ENCODE assay signal across 10 cellular contexts in genomic region chr1:28243685-28244439, GRCh38. TPM values are rescaled to one million over a fixed set of nuclear protein-coding genes. Genes with fewer than 3 reads are reported as not detected.
DNase-seq lines count a peak whose midpoint lies in the region; ATAC-seq and TF ChIP-seq lines count a peak whose summit lies in the region.
"Had no signal": no experiment of that assay in that cellular context is flagged by ENCODE, and none has a peak within 500 bp of the region (broad histone marks: within the 10 kb centered on the region; RNA-seq: fewer than 3 reads in every experiment).

No MANE protein-coding gene starts in this region.

- H3K36me3 ChIP-seq in Loucy (ENCODE audit: insufficient read depth, low read length), result no peaks in the 10 kb centered on the region
- H3K36me3 ChIP-seq in colonic mucosa, result no peaks in the 10 kb centered on the region
- H3K36me3 ChIP-seq: MG63 had no signal

- H3K9me3 ChIP-seq in Loucy (ENCODE audit: insufficient read depth, low read depth, low read length) (no peaks in the 10 kb centered on the region), colonic mucosa (no peaks in the 10 kb centered on the region)
- H3K9me3 ChIP-seq: MG63 had no signal

- peak overlapping the region; percentile 59 to 85 (median 80) for H3K4me3 Mint-ChIP-seq in naive thymus-derived CD8-positive, alpha-beta T cell

- no peaks in the 10 kb centered on the region for H3K9me2 ChIP-seq in Loucy (replicated peaks; ENCODE audit: low read depth, low read length)

- H2AFZ ChIP-seq in Loucy (ENCODE audit: low read length), result no peak overlapping the region

- H3K9ac ChIP-seq in Loucy (ENCODE audit: low read depth, low read length, poor library complexity, severe bottlenecking) (peak overlapping the region; percentile 29), colonic mucosa (ENCODE audit: low read depth in 2 of 2, low read length in 2 of 2) (peak overlapping the region in 1 of 2 donors; percentile 28)

- intact Hi-C loops in colonic mucosa (cut with DNase I), result no loop called here

- in situ Hi-C loops in Caki2 (cut with HindIII; ENCODE audit: low pct_unique_long_range_greater_than_20kb, low sequenced_read_pairs), result no loop called here

- ATAC-seq in naive thymus-derived CD8-positive, alpha-beta T cell, result no peak

- H3K27ac Mint-ChIP-seq in naive thymus-derived CD8-positive, alpha-beta T cell, result peak overlapping the region; percentile 55 to 99 (median 96)

- H3K9me3 Mint-ChIP-seq in naive thymus-derived CD8-positive, alpha-beta T cell, result no peaks in the 10 kb centered on the region

- peak overlapping the region; percentile 76 for H3K27ac ChIP-seq in colonic mucosa

- H3K36me3 Mint-ChIP-seq in naive thymus-derived CD8-positive, alpha-beta T cell, result peaks cover 0 to 7% (median 0%) of the 10 kb centered on the region in 3 donors

- 0 out of 2 replicates have a peak, but pooled peaks cover 3% of the 10 kb centered on the region for H3F3A ChIP-seq in Loucy (ENCODE audit: low read depth)

- H3K4me1 Mint-ChIP-seq in naive thymus-derived CD8-positive, alpha-beta T cell, result peaks cover 23 to 54% (median 50%) of the 10 kb centered on the region in 4 donors

- POLR2A ChIA-PET in naive thymus-derived CD8-positive, alpha-beta T cell (lab: Charles Lee), result interaction anchor here (0.6 to 8.2 kb wide), 8 partner anchors 9 to 399 kb away, joined by 3 to 183 read pairs (median 6); partner anchors contain the start of genes ATP5IF1, DNAJC8, MED18 and PHACTR4

- TF ChIP-seq CTCF in Loucy (conservative IDR thresholded peaks at IDR 0.05; ENCODE audit: low read length) (no peak), colonic mucosa (IDR thresholded peaks at IDR 0.05) (no peak), GM20000 (IDR thresholded peaks at IDR 0.05; ENCODE audit: extremely low read depth, missing control alignments) (no peak)

- H3K4me3 ChIP-seq in Loucy (ENCODE audit: low read length, poor library complexity, severe bottlenecking) (peak overlapping the region; percentile 34), colonic mucosa (no peak overlapping the region)
- H3K4me3 ChIP-seq: MG63 had no signal

- H3K4me2 ChIP-seq in Loucy (ENCODE audit: low read depth, low read length, poor library complexity, severe bottlenecking), result peak overlapping the region; percentile 52

- no peaks in the 10 kb centered on the region for H3K27me3 Mint-ChIP-seq in naive thymus-derived CD8-positive, alpha-beta T cell

- 0 out of 2 replicates have a peak, but pooled peaks cover 8% of the 10 kb centered on the region for H3K79me2 ChIP-seq in Loucy (ENCODE audit: insufficient read depth, low read length)

- no peaks in the 10 kb centered on the region for H4K20me1 ChIP-seq in Loucy (ENCODE audit: insufficient read depth, low read length, poor library complexity, severe bottlenecking)

- DNase-seq in Caki2 (ENCODE audit: low read depth), result peak; percentile 81
- no peak for DNase-seq in colonic mucosa
- DNase-seq in naive thymus-derived CD8-positive, alpha-beta T cell, result peak in 2 of 10 donors; percentile 34 to 37
- DNase-seq in CD1c-positive myeloid dendritic cell (ENCODE audit: extremely low spot score), result no peak
- no peak for DNase-seq in GM20000 (ENCODE audit: low spot score)
- DNase-seq in GF-D8 (lab: John Stamatoyannopoulos, UW), result no peak
- no peak for DNase-seq in NCI-H2107 (lab: John Stamatoyannopoulos, UW)
- DNase-seq: activated gamma-delta T cell, MG63 had no signal

- no peaks in the 10 kb centered on the region for H3K27me3 ChIP-seq in Loucy (ENCODE audit: insufficient read depth, low read length, poor library complexity, severe bottlenecking)
- H3K27me3 ChIP-seq in colonic mucosa, result no peaks in the 10 kb centered on the region
- H3K27me3 ChIP-seq: MG63 had no signal

- H3K4me1 ChIP-seq in Loucy (ENCODE audit: insufficient read depth, low read length, poor library complexity, severe bottlenecking) (peaks cover 32% of the 10 kb centered on the region), colonic mucosa (peaks cover 22% of the 10 kb centered on the region)

RNA-seq across cellular contexts. Expression of gene ATP5IF1, which starts 7.9 kb away (rescaled TPM):
- 100.0 and 118 TPM in 2 replicates for total RNA-seq in Caki2 (2014; rRNA removed; shearing (Covaris generic); ENCODE audit: low replicate concordance)
- total RNA-seq in colonic mucosa, result 100 to 1,000 TPM; 326 to 331 TPM
- 100 to 1,000 TPM; 113 to 120 TPM for total RNA-seq in naive thymus-derived CD8-positive, alpha-beta T cell
- polyA plus RNA-seq in naive thymus-derived CD8-positive, alpha-beta T cell, result 100 to 1,000 TPM; 468 to 666 (median 606) TPM

RNA-seq across cellular contexts. Expression of gene DNAJC8, which starts 11.0 kb away (rescaled TPM):
- 81.2 and 111 TPM in 2 replicates for total RNA-seq in Caki2 (2014; rRNA removed; shearing (Covaris generic); ENCODE audit: low replicate concordance)
- total RNA-seq in colonic mucosa, result 10 to 100 TPM; 53.1 to 57.2 TPM
- total RNA-seq in naive thymus-derived CD8-positive, alpha-beta T cell, result 10 to 100 TPM; 68.1 to 79.4 TPM
- polyA plus RNA-seq in naive thymus-derived CD8-positive, alpha-beta T cell, result 100 to 1,000 TPM; 145 to 156 (median 151) TPM

RNA-seq across cellular contexts. Expression of gene SESN2, which starts 15.5 kb away (rescaled TPM):
- 21.7 TPM in 2 replicates for total RNA-seq in Caki2 (2014; rRNA removed; shearing (Covaris generic); ENCODE audit: low replicate concordance)
- 10 to 100 TPM; 34.0 to 34.6 TPM for total RNA-seq in colonic mucosa
- total RNA-seq in naive thymus-derived CD8-positive, alpha-beta T cell, result 1 to 10 TPM; 6.4 to 6.6 TPM
- 1 to 10 TPM; 1.6 to 8.2 (median 4.7) TPM for polyA plus RNA-seq in naive thymus-derived CD8-positive, alpha-beta T cell
